In genomic region chr15:85750319-85750806, GRCh38 we compare ENCODE assay signal across 10 cellular contexts. TPM values are rescaled to one million over a fixed set of nuclear protein-coding genes. Genes with fewer than 3 reads are reported as not detected.
DNase-seq lines count a peak whose midpoint lies in the region; ATAC-seq and TF ChIP-seq lines count a peak whose summit lies in the region.
"Had no signal": no experiment of that assay in that cellular context is flagged by ENCODE, and none has a peak within 500 bp of the region (broad histone marks: within the 10 kb centered on the region; RNA-seq: fewer than 3 reads in every experiment).

No MANE protein-coding gene starts in this region.

- TF ChIP-seq CTCF in astrocyte of the cerebellum (IDR thresholded peaks at IDR 0.05; ENCODE audit: low read depth, low read length, missing control alignments) = no peak
- TF ChIP-seq CTCF in WERI-Rb-1 (IDR thresholded peaks at IDR 0.05; ENCODE audit: low read depth, low read length) = no peak

- H3K36me3 ChIP-seq in GM23248 (ENCODE audit: low read depth) = peaks cover 10% of the 10 kb centered on the region; the same call in 1 of the 2 replicates
- H3K36me3 ChIP-seq in rectal smooth muscle tissue (ENCODE audit: control insufficient read depth, insufficient read depth, low read length) = peaks cover 7% of the 10 kb centered on the region
- peaks cover 30% of the 10 kb centered on the region for H3K36me3 ChIP-seq in effector memory CD4-positive, alpha-beta T cell (ENCODE audit: control insufficient read depth, insufficient read depth, low read length)
- H3K36me3 ChIP-seq in WERI-Rb-1 = peaks cover 42% of the 10 kb centered on the region

- H3K9me3 ChIP-seq in GM23248 (ENCODE audit: low read depth) (no peaks in the 10 kb centered on the region), right cardiac atrium (ENCODE audit: control insufficient read depth, low read length) (no peaks in the 10 kb centered on the region), WERI-Rb-1 (ENCODE audit: severe bottlenecking) (no peaks in the 10 kb centered on the region)
- H3K9me3 ChIP-seq in effector memory CD4-positive, alpha-beta T cell (ENCODE audit: control insufficient read depth, low read length) = no peaks in the 10 kb centered on the region

- no peaks in the 10 kb centered on the region for H3K79me2 ChIP-seq in GM23248 (ENCODE audit: insufficient read depth)

- DNase-seq in GM23248 = peak; percentile 65
- peak; percentile 53 for DNase-seq in astrocyte of the cerebellum (ENCODE audit: low read depth)
- DNase-seq in right cardiac atrium = peak; percentile 91 to 95 (median 95)
- DNase-seq in effector memory CD4-positive, alpha-beta T cell = no peak
- DNase-seq in WERI-Rb-1 = no peak
- DNase-seq in NCI-H128 (lab: John Stamatoyannopoulos, UW; ENCODE audit: unreplicated experiment) = no peak
- DNase-seq: HCEC 1CT, NCI-H1436 had no signal

- H4K20me1 ChIP-seq in GM23248 (ENCODE audit: insufficient read depth) = no peaks in the 10 kb centered on the region

- no peaks in the 10 kb centered on the region for H3K27me3 ChIP-seq in GM23248 (replicated peaks; ENCODE audit: insufficient read depth)
- no peaks in the 10 kb centered on the region for H3K27me3 ChIP-seq in right cardiac atrium (ENCODE audit: control insufficient read depth, insufficient read depth)
- H3K27me3 ChIP-seq in rectal smooth muscle tissue (ENCODE audit: control insufficient read depth, insufficient read depth, low read length) = no peaks in the 10 kb centered on the region
- H3K27me3 ChIP-seq in effector memory CD4-positive, alpha-beta T cell (replicated peaks; ENCODE audit: control insufficient read depth, insufficient read depth, low read length, poor library complexity, severe bottlenecking) = no peaks in the 10 kb centered on the region
- H3K27me3 ChIP-seq in WERI-Rb-1 (ENCODE audit: insufficient read depth, low read depth, severe bottlenecking) = no peaks in the 10 kb centered on the region

- peak overlapping the region; percentile 38; the same call in 1 of the 2 replicates for H3K27ac ChIP-seq in GM23248
- peak overlapping the region; percentile 21 for H3K27ac ChIP-seq in right cardiac atrium (ENCODE audit: low read length)
- peak overlapping the region; percentile 69 for H3K27ac ChIP-seq in rectal smooth muscle tissue (ENCODE audit: low read depth, low read length)
- no peak overlapping the region for H3K27ac ChIP-seq in effector memory CD4-positive, alpha-beta T cell (ENCODE audit: insufficient read depth, low read length, poor library complexity, severe bottlenecking)
- H3K27ac ChIP-seq in WERI-Rb-1 = no peak overlapping the region

- no peak overlapping the region for H2AFZ ChIP-seq in GM23248

- intact Hi-C loops in right cardiac atrium (cut with DNase I) = loop anchor here in 2 of 4 donors (5.0 to 10.0 kb wide), 2 partner anchors 42 to 84 kb away; partner anchors contain the start of gene KLHL25 (in 1 of the 2)

- in situ Hi-C loops in GM23248 (cut with MboI) = no loop called here
- in situ Hi-C loops in astrocyte of the cerebellum (cut with HindIII; ENCODE audit: low sequenced_read_pairs) = no loop called here

- no peaks in the 10 kb centered on the region for H3K9me2 ChIP-seq in GM23248 (ENCODE audit: insufficient read depth)

- WGBS in GM23248 (ENCODE audit: low coverage in 1 of 2, low lambda C conversion rate in 2 of 2, missing lambda C conversion rate in 2 of 2), 2 experiments = 26 to 28% methylated on average over 13 of the region's 13 CpGs
- 16% methylated on average over 13 of the region's 13 CpGs for WGBS in right cardiac atrium

- peak; percentile 75 to 82 for ATAC-seq in right cardiac atrium
- no peak for ATAC-seq in HG03108 (IDR thresholded peaks at IDR 0.05; ENCODE audit: unreplicated experiment)

- H3K4me2 ChIP-seq in GM23248 (ENCODE audit: unreplicated experiment) = peak overlapping the region; percentile 67

- H3K4me1 ChIP-seq in GM23248 (ENCODE audit: insufficient read depth) = peaks cover 22% of the 10 kb centered on the region
- H3K4me1 ChIP-seq in right cardiac atrium (ENCODE audit: control insufficient read depth, insufficient read depth, low read length) = peaks cover 12% of the 10 kb centered on the region
- peaks cover 7% of the 10 kb centered on the region for H3K4me1 ChIP-seq in rectal smooth muscle tissue (ENCODE audit: control insufficient read depth, insufficient read depth, low read length)
- peaks cover 4% of the 10 kb centered on the region for H3K4me1 ChIP-seq in effector memory CD4-positive, alpha-beta T cell (ENCODE audit: control insufficient read depth, insufficient read depth, low read length, poor library complexity, severe bottlenecking)

- H3F3A ChIP-seq in GM23248 (ENCODE audit: insufficient read depth) = peaks cover 10% of the 10 kb centered on the region; the same call in 1 of the 2 replicates

- H3K9ac ChIP-seq in GM23248 (peak overlapping the region; percentile 22; the same call in 1 of the 2 replicates), rectal smooth muscle tissue (ENCODE audit: low read length) (no peak overlapping the region)

- H3K4me3 ChIP-seq in GM23248 (no peak overlapping the region), astrocyte of the cerebellum (ENCODE audit: low read depth, low read length) (no peak overlapping the region), right cardiac atrium (ENCODE audit: low read length) (no peak overlapping the region), rectal smooth muscle tissue (ENCODE audit: low read length) (peak overlapping the region; percentile 6), WERI-Rb-1 (ENCODE audit: low read depth, low read length) (no peak overlapping the region)
- H3K4me3 ChIP-seq in effector memory CD4-positive, alpha-beta T cell (ENCODE audit: insufficient read depth, low read depth, low read length, poor library complexity, severe bottlenecking) = no peak overlapping the region

RNA-seq across cellular contexts. Expression of gene KLHL25, which starts 44.4 kb away (rescaled TPM):
- total RNA-seq in GM23248 (2014; rRNA removed; shearing (Covaris generic)) = 2.5 and 7.1 TPM in 2 replicates
- polyA plus RNA-seq in GM23248 (2016; fragmentation: Nextera tagmentation; extraction: Ambion mirVana) (0.95 and 2.0 TPM in 2 replicates), right cardiac atrium (4.1 TPM)
- 1 to 10 TPM; 3.4 to 6.6 (median 5.3) TPM for total RNA-seq in right cardiac atrium

Comparison
In these comparisons a context has a peak if more than half of its experiments do, and no peak if none do; other contexts are left out.
1. DNase-seq: peak in GM23248 (single experiment), astrocyte of the cerebellum (single experiment) and right cardiac atrium (3 of 3); none in effector memory CD4-positive, alpha-beta T cell (0 of 3), WERI-Rb-1 (single experiment) and NCI-H128 (single experiment).
2. H3K27ac ChIP-seq: peak in GM23248 (single experiment), right cardiac atrium (single experiment) and rectal smooth muscle tissue (single experiment); none in effector memory CD4-positive, alpha-beta T cell (single experiment) and WERI-Rb-1 (single experiment).